Comparison of ENCODE assay signal across 27 cellular contexts in genomic region chrX:130714135-130714534, GRCh38.
"Had no signal": no experiment of that assay in that cellular context is flagged by ENCODE, and none has a peak within 500 bp of the region (broad histone marks: within the 10 kb centered on the region; RNA-seq: fewer than 3 reads in every experiment).

No MANE protein-coding gene starts in this region.

- H3K4me3 ChIP-seq: adrenal gland, Peyer's patch, SJCRH30 had no signal

- H3K4me1 ChIP-seq: adrenal gland, Peyer's patch, SJCRH30 had no signal

- H3K9me3 ChIP-seq: adrenal gland, Peyer's patch, SJCRH30, SK-N-SH had no signal

- DNase-seq: activated CD4-positive, alpha-beta memory T cell treated with anti-CD3 and anti-CD28 coated beads, Interleukin-2, amount 10 ng/mL, durations not matched to agents 7 days and 5 days; activated CD4-positive, alpha-beta T cell treated with anti-CD3 and anti-CD28 coated beads for 36 hours; activated CD4-positive, alpha-beta T cell treated with anti-CD3 and anti-CD28 coated beads, Interleukin-2, amount 50 U/mL, for 1 hour; activated CD4-positive, CD25-positive, alpha-beta regulatory T cell; activated naive CD4-positive, alpha-beta T cell treated with anti-CD3 and anti-CD28 coated beads, Interleukin-2, amount 50 U/mL, for 16 hours; activated naive CD8-positive, alpha-beta T cell treated with anti-CD3 and anti-CD28 coated beads, Interleukin-2, amount 10 ng/mL, durations not matched to agents 7 days and 5 days; activated T-cell treated with anti-CD3 and anti-CD28 coated beads, Interleukin-2, amount 50 U/mL, for 72 hours; adrenal gland; anterior cingulate cortex; Karpas-422; MM.1S; NCI-H1105; NCI-H1436; NCI-H187; NCI-H2081; NCI-H446; NCI-H524; NCI-H774; NK-92 treated with Interleukin-12 subunit alpha and Interleukin-12 subunit beta, amount 100 ng/mL, for 24 hours; OCI-M1; Peyer's patch; Right ventricle myocardium superior; SJCRH30; SK-N-SH; T-helper 1 cell had no signal

- H3K27ac ChIP-seq: adrenal gland, Peyer's patch, RWPE1, SJCRH30, VCaP had no signal

- ATAC-seq: activated CD4-positive, alpha-beta T cell treated with anti-CD3 and anti-CD28 coated beads for 36 hours; activated T-cell treated with anti-CD3 and anti-CD28 coated beads, Interleukin-2, amount 50 U/mL, for 72 hours had no signal

- H3K27me3 ChIP-seq: adrenal gland, Peyer's patch, SJCRH30 had no signal

- H3K36me3 ChIP-seq: adrenal gland, Peyer's patch, SJCRH30 had no signal
